ENCODE assay signal across 15 cellular contexts in the genomic region with DNA sequence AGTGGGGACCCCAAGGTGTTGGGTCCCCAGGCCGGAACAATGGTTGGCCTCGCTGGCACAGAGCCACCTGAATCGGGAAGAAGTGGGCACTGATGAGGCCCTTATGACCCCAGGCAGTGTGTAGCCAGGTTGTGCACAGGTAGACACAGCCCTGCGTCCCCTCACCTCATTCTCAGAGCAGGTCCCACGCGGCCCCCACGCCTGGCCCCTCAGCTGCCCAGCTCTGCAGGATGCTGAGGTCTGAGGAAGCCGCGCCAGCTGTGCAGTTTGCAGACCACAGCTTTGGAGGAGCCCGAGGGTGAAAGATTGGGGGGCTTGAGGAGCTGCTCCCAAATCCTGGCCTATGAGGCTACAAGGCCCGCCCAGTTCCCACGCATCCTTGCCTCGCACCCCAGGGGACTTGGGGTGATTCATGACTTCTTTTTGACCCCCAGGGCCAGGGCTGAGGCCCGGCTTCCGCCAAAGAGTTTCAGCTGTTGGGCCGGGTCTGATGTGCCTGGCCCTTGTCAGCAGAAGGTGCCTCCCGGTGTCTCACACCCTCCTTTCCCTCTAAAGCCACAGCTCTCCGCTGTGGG.
"Had no signal": no experiment of that assay in that cellular context is flagged by ENCODE, and none has a peak within 500 bp of the region (broad histone marks: within the 10 kb centered on the region; RNA-seq: fewer than 3 reads in every experiment).

No MANE protein-coding gene starts in this region.

- H3K27me3 Mint-ChIP-seq: activated naive CD4-positive, alpha-beta T cell treated with anti-CD3 and anti-CD28 coated beads, Interleukin-2, amount 10 ng/mL, durations not matched to agents 7 days and 5 days had no signal

- ATAC-seq: effector memory CD8-positive, alpha-beta T cell; left cardiac atrium; stimulated activated naive B cell treated with anti-CD40 and anti-IgM and Interleukin-4, amounts not matched to agents 10 μg/mL and 1 μg/mL and 100 μg/mL, for 72 hours; T-helper 17 cell had no signal

- H3K4me3 ChIP-seq: ovary, transverse colon had no signal

- H3K27ac ChIP-seq: ovary, transverse colon had no signal

- H3K36me3 Mint-ChIP-seq: activated naive CD4-positive, alpha-beta T cell treated with anti-CD3 and anti-CD28 coated beads, Interleukin-2, amount 10 ng/mL, durations not matched to agents 7 days and 5 days; WTC11 had no signal

- H3K4me1 ChIP-seq: transverse colon had no signal

- H3K4me3 Mint-ChIP-seq: activated naive CD4-positive, alpha-beta T cell treated with anti-CD3 and anti-CD28 coated beads, Interleukin-2, amount 10 ng/mL, durations not matched to agents 7 days and 5 days; dendritic cell treated with granulocyte-macrophage colony-stimulating factor and Interleukin-4, amounts not matched to agents 40 ng/mL and 50 ng/mL, for 4 days; effector memory CD8-positive, alpha-beta T cell; memory B cell; neural crest cell; stimulated activated naive B cell treated with anti-CD40 and anti-IgM and Interleukin-4, amounts not matched to agents 10 μg/mL and 1 μg/mL and 100 μg/mL, for 72 hours; T-helper 17 cell; WTC11 had no signal

- DNase-seq: activated CD4-positive, alpha-beta T cell treated with anti-CD3 and anti-CD28 coated beads for 48 hours; activated CD8-positive, alpha-beta memory T cell treated with anti-CD3 and anti-CD28 coated beads for 24 hours; activated naive CD4-positive, alpha-beta T cell treated with anti-CD3 and anti-CD28 coated beads, Interleukin-2, amount 10 ng/mL, durations not matched to agents 7 days and 5 days; caudate nucleus; effector memory CD8-positive, alpha-beta T cell; left cardiac atrium; ovary; small intestine; stimulated activated naive B cell treated with anti-CD40 and anti-IgM and Interleukin-4, amounts not matched to agents 10 μg/mL and 1 μg/mL and 100 μg/mL, for 72 hours; T-helper 17 cell; transverse colon had no signal

- H3K36me3 ChIP-seq: ovary, transverse colon had no signal

- H3K9me3 ChIP-seq: ovary, transverse colon had no signal

- H3K27ac Mint-ChIP-seq: activated naive CD4-positive, alpha-beta T cell treated with anti-CD3 and anti-CD28 coated beads, Interleukin-2, amount 10 ng/mL, durations not matched to agents 7 days and 5 days; dendritic cell treated with granulocyte-macrophage colony-stimulating factor and Interleukin-4, amounts not matched to agents 40 ng/mL and 50 ng/mL, for 4 days; effector memory CD8-positive, alpha-beta T cell; memory B cell; stimulated activated naive B cell treated with anti-CD40 and anti-IgM and Interleukin-4, amounts not matched to agents 10 μg/mL and 1 μg/mL and 100 μg/mL, for 72 hours; T-helper 17 cell; WTC11 had no signal

- H3K4me1 Mint-ChIP-seq: activated naive CD4-positive, alpha-beta T cell treated with anti-CD3 and anti-CD28 coated beads, Interleukin-2, amount 10 ng/mL, durations not matched to agents 7 days and 5 days had no signal

- H3K27me3 ChIP-seq: ovary, transverse colon had no signal

- H3K9me3 Mint-ChIP-seq: effector memory CD8-positive, alpha-beta T cell; neural crest cell had no signal
